34 cellular contexts compared by ENCODE assay signal in the genomic region with DNA sequence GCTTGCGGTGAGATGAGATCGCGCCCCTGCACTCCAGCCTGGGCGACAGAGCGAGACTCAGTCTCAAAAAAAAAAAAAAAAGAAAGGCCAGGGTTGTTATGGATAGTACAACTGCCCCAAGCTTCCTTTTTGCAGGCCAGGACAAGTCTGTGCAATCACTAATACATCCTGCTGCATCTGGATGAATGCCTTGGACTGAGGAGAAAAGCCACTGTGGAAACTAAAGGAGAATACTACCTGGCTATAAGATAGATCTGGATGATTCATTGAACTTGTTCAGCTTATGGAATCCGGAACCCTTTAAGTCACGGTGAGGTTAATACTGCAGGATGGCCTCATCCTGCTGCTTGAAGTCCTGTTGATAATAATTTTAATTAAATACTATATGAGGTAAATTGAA.
"Had no signal": no experiment of that assay in that cellular context is flagged by ENCODE, and none has a peak within 500 bp of the region (broad histone marks: within the 10 kb centered on the region; RNA-seq: fewer than 3 reads in every experiment).

No MANE protein-coding gene starts in this region.

- H3K9me3 ChIP-seq: Peyer's patch had no signal

- H3K27me3 ChIP-seq: cardiac muscle cell, Peyer's patch had no signal

- H3K4me3 ChIP-seq: cardiac muscle cell, Peyer's patch had no signal

- H3K4me1 ChIP-seq: Peyer's patch had no signal

- H3K27ac ChIP-seq: cardiac muscle cell, Peyer's patch, VCaP had no signal

- H3K36me3 ChIP-seq: cardiac muscle cell, Peyer's patch had no signal

- ATAC-seq: activated CD8-positive, alpha-beta memory T cell treated with anti-CD3 and anti-CD28 coated beads, Interleukin-2, amount 10 ng/mL, durations not matched to agents 7 days and 5 days; activated naive CD8-positive, alpha-beta T cell treated with anti-CD3 and anti-CD28 coated beads, Interleukin-2, amount 50 U/mL, for 24 hours had no signal

- DNase-seq: activated B cell treated with CpG ODN at 0.5 μM for 24 hours; activated CD4-positive, alpha-beta memory T cell treated with anti-CD3 and anti-CD28 coated beads, Interleukin-2, amount 10 ng/mL, durations not matched to agents 7 days and 5 days; activated CD4-positive, alpha-beta T cell treated with anti-CD3 and anti-CD28 coated beads for 4 hours; activated CD4-positive, alpha-beta T cell treated with anti-CD3 and anti-CD28 coated beads, Interleukin-2, amount 50 U/mL, for 1 hour; activated CD4-positive, CD25-positive, alpha-beta regulatory T cell treated with anti-CD3 and anti-CD28 coated beads, Interleukin-2, amount 50 U/mL, for 72 hours; activated CD8-positive, alpha-beta memory T cell treated with anti-CD3 and anti-CD28 coated beads for 24 hours; activated CD8-positive, alpha-beta memory T cell treated with anti-CD3 and anti-CD28 coated beads, Interleukin-2, amount 10 ng/mL, durations not matched to agents 7 days and 5 days; activated CD8-positive, alpha-beta memory T cell treated with anti-CD3 and anti-CD28 coated beads, Interleukin-2, amount 50 U/mL, for 48 hours; activated effector memory CD4-positive, alpha-beta T cell treated with Interleukin-2 at 50 U/mL for 16 hours; activated naive CD4-positive, alpha-beta T cell treated with anti-CD3 and anti-CD28 coated beads, Interleukin-2, amount 10 ng/mL, durations not matched to agents 7 days and 5 days; activated naive CD8-positive, alpha-beta T cell treated with anti-CD3 and anti-CD28 coated beads, Interleukin-2, amount 50 U/mL, for 24 hours; activated T-cell treated with anti-CD3 and anti-CD28 coated beads, Interleukin-2, amount 50 U/mL, for 48 hours; anterior cingulate cortex; Kasumi-1; KG1; MM.1S; MV-4-11; NCI-H1092; NCI-H1436 treated with DMSO at 0.1 percent for 48 hours; NCI-H1694 treated with DMSO at 0.1 percent for 48 hours; NCI-H2029 treated with DMSO at 0.1 percent for 48 hours; NCI-H2107; NCI-H2171; NCI-H226; NCI-H446 treated with DMSO at 0.1 percent for 48 hours; Peyer's patch; Right ventricle myocardium superior; RPMI8226; SW 1271; T-helper 1 cell; T-helper 2 cell; T-helper 9 cell had no signal
